1 cellular context compared by ENCODE assay signal in the genomic region with DNA sequence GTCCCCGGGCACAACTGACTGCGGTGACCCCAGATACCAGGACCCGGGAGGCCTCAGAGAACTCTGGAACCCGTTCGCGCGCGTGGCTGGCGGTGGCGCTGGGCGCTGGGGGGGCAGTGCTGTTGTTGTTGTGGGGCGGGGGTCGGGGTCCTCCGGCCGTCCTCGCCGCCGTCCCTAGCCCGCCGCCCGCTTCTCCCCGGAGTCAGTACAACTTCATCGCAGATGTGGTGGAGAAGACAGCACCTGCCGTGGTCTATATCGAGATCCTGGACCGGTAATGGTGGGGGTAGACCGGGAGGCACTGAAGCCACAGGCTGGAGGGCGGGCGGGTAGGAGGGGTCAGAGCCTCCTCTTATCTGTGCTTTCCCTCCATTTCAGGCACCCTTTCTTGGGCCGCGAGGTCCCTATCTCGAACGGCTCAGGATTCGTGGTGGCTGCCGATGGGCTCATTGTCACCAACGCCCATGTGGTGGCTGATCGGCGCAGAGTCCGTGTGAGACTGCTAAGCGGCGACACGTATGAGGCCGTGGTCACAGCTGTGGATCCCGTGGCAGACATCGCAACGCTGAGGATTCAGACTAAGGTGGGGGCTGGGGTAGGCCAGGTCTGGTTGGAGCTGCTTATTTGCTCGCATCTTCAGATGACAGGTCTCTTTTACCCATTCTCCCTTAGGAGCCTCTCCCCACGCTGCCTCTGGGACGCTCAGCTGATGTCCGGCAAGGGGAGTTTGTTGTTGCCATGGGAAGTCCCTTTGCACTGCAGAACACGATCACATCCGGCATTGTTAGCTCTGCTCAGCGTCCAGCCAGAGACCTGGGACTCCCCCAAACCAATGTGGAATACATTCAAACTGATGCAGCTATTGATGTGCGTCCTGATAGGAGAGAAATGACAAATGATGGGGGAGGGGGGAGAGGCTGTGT.
A peak's percentile ranks its signal among the peaks of the same experiment; 100 is the strongest.
TF ChIP-seq lines count a peak whose summit lies in the region.

No MANE protein-coding gene starts in this region.

TF ChIP-seq in K562, 482 proteins besides CTCF, POLR2A, EP300 and RAD21 (continued from another document and continues in another):
- TF ChIP-seq, protein P1, sequence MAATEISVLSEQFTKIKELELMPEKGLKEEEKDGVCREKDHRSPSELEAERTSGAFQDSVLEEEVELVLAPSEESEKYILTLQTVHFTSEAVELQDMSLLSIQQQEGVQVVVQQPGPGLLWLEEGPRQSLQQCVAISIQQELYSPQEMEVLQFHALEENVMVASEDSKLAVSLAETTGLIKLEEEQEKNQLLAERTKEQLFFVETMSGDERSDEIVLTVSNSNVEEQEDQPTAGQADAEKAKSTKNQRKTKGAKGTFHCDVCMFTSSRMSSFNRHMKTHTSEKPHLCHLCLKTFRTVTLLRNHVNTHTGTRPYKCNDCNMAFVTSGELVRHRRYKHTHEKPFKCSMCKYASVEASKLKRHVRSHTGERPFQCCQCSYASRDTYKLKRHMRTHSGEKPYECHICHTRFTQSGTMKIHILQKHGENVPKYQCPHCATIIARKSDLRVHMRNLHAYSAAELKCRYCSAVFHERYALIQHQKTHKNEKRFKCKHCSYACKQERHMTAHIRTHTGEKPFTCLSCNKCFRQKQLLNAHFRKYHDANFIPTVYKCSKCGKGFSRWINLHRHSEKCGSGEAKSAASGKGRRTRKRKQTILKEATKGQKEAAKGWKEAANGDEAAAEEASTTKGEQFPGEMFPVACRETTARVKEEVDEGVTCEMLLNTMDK (IDR thresholded peaks at IDR 0.05; ENCODE audit: borderline replicate concordance, insufficient read depth, low read depth, low read length, poor library complexity, severe bottlenecking) = no peak
- TF ChIP-seq ZBTB1 (CRISPR knock-in tag; IDR thresholded peaks at IDR 0.05; ENCODE audit: borderline replicate concordance, low read depth) = peak; percentile 73; the same call in 1 of the 2 replicates
- TF ChIP-seq ZFPM2 (CRISPR knock-in tag; IDR thresholded peaks at IDR 0.05) = no peak
- no peak for TF ChIP-seq U2AF2 (optimal IDR thresholded peaks at IDR 0.05; ENCODE audit: low read depth, low read length)
- TF ChIP-seq MTA3 (IDR thresholded peaks at IDR 0.05; ENCODE audit: borderline replicate concordance) = 0 out of 2 replicates have a peak, but pooled peaks have one; percentile 49
- peak; percentile 15; the same call in 1 of the 2 replicates for TF ChIP-seq FOSL1 (tag; conservative IDR thresholded peaks at IDR 0.05)
- TF ChIP-seq POLR3G (IDR thresholded peaks at IDR 0.05; ENCODE audit: extremely low read depth, insufficient read length, insufficient replicate concordance) = no peak
- TF ChIP-seq ZNF696 (CRISPR knock-in tag; conservative IDR thresholded peaks at IDR 0.05) = no peak
- no peak for TF ChIP-seq EWSR1 (IDR thresholded peaks at IDR 0.05; ENCODE audit: borderline replicate concordance, low read depth, partially characterized antibody)
- TF ChIP-seq FUS (optimal IDR thresholded peaks at IDR 0.05; ENCODE audit: low read depth, low read length) = no peak
- peak; percentile 84 for TF ChIP-seq CXXC5 (CRISPR knock-in tag; IDR thresholded peaks at IDR 0.05)
- no peak for TF ChIP-seq STAT5B (CRISPR knock-in tag; IDR thresholded peaks at IDR 0.05)
- no peak; the same call in 1 of the 2 replicates for TF ChIP-seq ETV5 (CRISPR knock-in tag; IDR thresholded peaks at IDR 0.05; ENCODE audit: low read depth)
- TF ChIP-seq ZNF830 (CRISPR knock-in tag; IDR thresholded peaks at IDR 0.05) = 0 out of 2 replicates have a peak, but pooled peaks have one; percentile 58
- TF ChIP-seq NFRKB (IDR thresholded peaks at IDR 0.05; ENCODE audit: low read depth) = peak; percentile 62; the same call in 1 of the 2 replicates
- peak; percentile 90 for TF ChIP-seq TCF3 (CRISPR knock-in tag; IDR thresholded peaks at IDR 0.05)
- TF ChIP-seq ZNF3 (CRISPR knock-in tag; IDR thresholded peaks at IDR 0.05) = no peak
- TF ChIP-seq, protein P2, sequence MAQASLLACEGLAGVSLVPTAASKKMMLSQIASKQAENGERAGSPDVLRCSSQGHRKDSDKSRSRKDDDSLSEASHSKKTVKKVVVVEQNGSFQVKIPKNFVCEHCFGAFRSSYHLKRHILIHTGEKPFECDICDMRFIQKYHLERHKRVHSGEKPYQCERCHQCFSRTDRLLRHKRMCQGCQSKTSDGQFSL (CRISPR knock-in tag; IDR thresholded peaks at IDR 0.05) = peak; percentile 89
- TF ChIP-seq, protein P2 (tag; IDR thresholded peaks at IDR 0.05) = peak in 1 of 2 experiments; percentile 85; a peak in 2 of 4 replicates
- TF ChIP-seq SIRT6 (IDR thresholded peaks at IDR 0.05; ENCODE audit: low read depth, low read length) = no peak
- TF ChIP-seq HCFC1 (IDR thresholded peaks at IDR 0.05; ENCODE audit: low read depth, low read length) = 0 out of 2 replicates have a peak, but pooled peaks have one; percentile 1
- no peak for TF ChIP-seq ASH1L (IDR thresholded peaks at IDR 0.05; ENCODE audit: borderline replicate concordance, low read depth, partially characterized antibody)
- TF ChIP-seq TAF1 (IDR thresholded peaks at IDR 0.05; ENCODE audit: control insufficient read depth, extremely low read depth, insufficient read depth, low read length, severe bottlenecking) = peak; percentile 70
- peak; percentile 93 for TF ChIP-seq CBFA2T3 (IDR thresholded peaks at IDR 0.05)
- TF ChIP-seq, protein P3, sequence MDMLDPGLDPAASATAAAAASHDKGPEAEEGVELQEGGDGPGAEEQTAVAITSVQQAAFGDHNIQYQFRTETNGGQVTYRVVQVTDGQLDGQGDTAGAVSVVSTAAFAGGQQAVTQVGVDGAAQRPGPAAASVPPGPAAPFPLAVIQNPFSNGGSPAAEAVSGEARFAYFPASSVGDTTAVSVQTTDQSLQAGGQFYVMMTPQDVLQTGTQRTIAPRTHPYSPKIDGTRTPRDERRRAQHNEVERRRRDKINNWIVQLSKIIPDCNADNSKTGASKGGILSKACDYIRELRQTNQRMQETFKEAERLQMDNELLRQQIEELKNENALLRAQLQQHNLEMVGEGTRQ (CRISPR knock-in tag; IDR thresholded peaks at IDR 0.05) = no peak
- TF ChIP-seq, protein P4, sequence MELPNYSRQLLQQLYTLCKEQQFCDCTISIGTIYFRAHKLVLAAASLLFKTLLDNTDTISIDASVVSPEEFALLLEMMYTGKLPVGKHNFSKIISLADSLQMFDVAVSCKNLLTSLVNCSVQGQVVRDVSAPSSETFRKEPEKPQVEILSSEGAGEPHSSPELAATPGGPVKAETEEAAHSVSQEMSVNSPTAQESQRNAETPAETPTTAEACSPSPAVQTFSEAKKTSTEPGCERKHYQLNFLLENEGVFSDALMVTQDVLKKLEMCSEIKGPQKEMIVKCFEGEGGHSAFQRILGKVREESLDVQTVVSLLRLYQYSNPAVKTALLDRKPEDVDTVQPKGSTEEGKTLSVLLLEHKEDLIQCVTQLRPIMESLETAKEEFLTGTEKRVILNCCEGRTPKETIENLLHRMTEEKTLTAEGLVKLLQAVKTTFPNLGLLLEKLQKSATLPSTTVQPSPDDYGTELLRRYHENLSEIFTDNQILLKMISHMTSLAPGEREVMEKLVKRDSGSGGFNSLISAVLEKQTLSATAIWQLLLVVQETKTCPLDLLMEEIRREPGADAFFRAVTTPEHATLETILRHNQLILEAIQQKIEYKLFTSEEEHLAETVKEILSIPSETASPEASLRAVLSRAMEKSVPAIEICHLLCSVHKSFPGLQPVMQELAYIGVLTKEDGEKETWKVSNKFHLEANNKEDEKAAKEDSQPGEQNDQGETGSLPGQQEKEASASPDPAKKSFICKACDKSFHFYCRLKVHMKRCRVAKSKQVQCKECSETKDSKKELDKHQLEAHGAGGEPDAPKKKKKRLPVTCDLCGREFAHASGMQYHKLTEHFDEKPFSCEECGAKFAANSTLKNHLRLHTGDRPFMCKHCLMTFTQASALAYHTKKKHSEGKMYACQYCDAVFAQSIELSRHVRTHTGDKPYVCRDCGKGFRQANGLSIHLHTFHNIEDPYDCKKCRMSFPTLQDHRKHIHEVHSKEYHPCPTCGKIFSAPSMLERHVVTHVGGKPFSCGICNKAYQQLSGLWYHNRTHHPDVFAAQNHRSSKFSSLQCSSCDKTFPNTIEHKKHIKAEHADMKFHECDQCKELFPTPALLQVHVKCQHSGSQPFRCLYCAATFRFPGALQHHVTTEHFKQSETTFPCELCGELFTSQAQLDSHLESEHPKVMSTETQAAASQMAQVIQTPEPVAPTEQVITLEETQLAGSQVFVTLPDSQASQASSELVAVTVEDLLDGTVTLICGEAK (IDR thresholded peaks at IDR 0.05) = peak; percentile 18; the same call in 1 of the 2 replicates
- TF ChIP-seq, protein P4 (CRISPR knock-in tag; IDR thresholded peaks at IDR 0.05) = no peak
- TF ChIP-seq BMI1 (IDR thresholded peaks at IDR 0.05; ENCODE audit: low read length) = no peak
- TF ChIP-seq, protein P5, sequence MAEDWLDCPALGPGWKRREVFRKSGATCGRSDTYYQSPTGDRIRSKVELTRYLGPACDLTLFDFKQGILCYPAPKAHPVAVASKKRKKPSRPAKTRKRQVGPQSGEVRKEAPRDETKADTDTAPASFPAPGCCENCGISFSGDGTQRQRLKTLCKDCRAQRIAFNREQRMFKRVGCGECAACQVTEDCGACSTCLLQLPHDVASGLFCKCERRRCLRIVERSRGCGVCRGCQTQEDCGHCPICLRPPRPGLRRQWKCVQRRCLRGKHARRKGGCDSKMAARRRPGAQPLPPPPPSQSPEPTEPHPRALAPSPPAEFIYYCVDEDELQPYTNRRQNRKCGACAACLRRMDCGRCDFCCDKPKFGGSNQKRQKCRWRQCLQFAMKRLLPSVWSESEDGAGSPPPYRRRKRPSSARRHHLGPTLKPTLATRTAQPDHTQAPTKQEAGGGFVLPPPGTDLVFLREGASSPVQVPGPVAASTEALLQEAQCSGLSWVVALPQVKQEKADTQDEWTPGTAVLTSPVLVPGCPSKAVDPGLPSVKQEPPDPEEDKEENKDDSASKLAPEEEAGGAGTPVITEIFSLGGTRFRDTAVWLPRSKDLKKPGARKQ (CRISPR knock-in tag; IDR thresholded peaks at IDR 0.05) = no peak
- TF ChIP-seq SETDB1 (IDR thresholded peaks at IDR 0.05; ENCODE audit: low read length) = no peak
- TF ChIP-seq ZKSCAN1 (IDR thresholded peaks at IDR 0.05; ENCODE audit: low read depth, low read length) = peak; percentile 71; the same call in 1 of the 2 replicates
- no peak for TF ChIP-seq MEIS2 (IDR thresholded peaks at IDR 0.05; ENCODE audit: partially characterized antibody)
- 0 out of 2 replicates have a peak, but pooled peaks have one; percentile 21 for TF ChIP-seq MEF2D (tag; conservative IDR thresholded peaks at IDR 0.05; ENCODE audit: low read depth)
- TF ChIP-seq, protein P6, sequence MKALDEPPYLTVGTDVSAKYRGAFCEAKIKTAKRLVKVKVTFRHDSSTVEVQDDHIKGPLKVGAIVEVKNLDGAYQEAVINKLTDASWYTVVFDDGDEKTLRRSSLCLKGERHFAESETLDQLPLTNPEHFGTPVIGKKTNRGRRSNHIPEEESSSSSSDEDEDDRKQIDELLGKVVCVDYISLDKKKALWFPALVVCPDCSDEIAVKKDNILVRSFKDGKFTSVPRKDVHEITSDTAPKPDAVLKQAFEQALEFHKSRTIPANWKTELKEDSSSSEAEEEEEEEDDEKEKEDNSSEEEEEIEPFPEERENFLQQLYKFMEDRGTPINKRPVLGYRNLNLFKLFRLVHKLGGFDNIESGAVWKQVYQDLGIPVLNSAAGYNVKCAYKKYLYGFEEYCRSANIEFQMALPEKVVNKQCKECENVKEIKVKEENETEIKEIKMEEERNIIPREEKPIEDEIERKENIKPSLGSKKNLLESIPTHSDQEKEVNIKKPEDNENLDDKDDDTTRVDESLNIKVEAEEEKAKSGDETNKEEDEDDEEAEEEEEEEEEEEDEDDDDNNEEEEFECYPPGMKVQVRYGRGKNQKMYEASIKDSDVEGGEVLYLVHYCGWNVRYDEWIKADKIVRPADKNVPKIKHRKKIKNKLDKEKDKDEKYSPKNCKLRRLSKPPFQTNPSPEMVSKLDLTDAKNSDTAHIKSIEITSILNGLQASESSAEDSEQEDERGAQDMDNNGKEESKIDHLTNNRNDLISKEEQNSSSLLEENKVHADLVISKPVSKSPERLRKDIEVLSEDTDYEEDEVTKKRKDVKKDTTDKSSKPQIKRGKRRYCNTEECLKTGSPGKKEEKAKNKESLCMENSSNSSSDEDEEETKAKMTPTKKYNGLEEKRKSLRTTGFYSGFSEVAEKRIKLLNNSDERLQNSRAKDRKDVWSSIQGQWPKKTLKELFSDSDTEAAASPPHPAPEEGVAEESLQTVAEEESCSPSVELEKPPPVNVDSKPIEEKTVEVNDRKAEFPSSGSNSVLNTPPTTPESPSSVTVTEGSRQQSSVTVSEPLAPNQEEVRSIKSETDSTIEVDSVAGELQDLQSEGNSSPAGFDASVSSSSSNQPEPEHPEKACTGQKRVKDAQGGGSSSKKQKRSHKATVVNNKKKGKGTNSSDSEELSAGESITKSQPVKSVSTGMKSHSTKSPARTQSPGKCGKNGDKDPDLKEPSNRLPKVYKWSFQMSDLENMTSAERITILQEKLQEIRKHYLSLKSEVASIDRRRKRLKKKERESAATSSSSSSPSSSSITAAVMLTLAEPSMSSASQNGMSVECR (CRISPR knock-in tag; IDR thresholded peaks at IDR 0.05) = no peak
- TF ChIP-seq GATAD2A (IDR thresholded peaks at IDR 0.05) = 0 out of 2 replicates have a peak, but pooled peaks have one; percentile 45
- TF ChIP-seq HDAC3 (IDR thresholded peaks at IDR 0.05; ENCODE audit: borderline replicate concordance, partially characterized antibody) = peak; percentile 48
